In genomic region chr15:22282794-22283533, GRCh38 we compare ENCODE assay signal across 8 cellular contexts.
DNase-seq lines count a peak whose midpoint lies in the region; ATAC-seq and TF ChIP-seq lines count a peak whose summit lies in the region.
"Not testable (repeated sequence)": the region's sequence is repeated elsewhere in the genome, so short reads cannot be mapped to it uniquely, and the experiment has no call there.

No MANE protein-coding gene starts in this region.

- H3K27ac Mint-ChIP-seq in activated CD4-positive, alpha-beta T cell treated with anti-CD3 and anti-CD28 coated beads, Interleukin-2, amount 10 ng/mL, durations not matched to agents 24 days and 14 days; activated naive CD8-positive, alpha-beta T cell treated with anti-CD3 and anti-CD28 coated beads, Interleukin-2, amount 50 U/mL, for 24 hours: not testable (repeated sequence)

- not testable (repeated sequence) for TF ChIP-seq CTCF in GM13976 (IDR thresholded peaks at IDR 0.05; ENCODE audit: borderline replicate concordance, control extremely low read depth, extremely low read depth, insufficient read depth, missing control alignments)

- in situ Hi-C loops in GM13976 (cut with MboI; ENCODE audit: low sequenced_read_pairs, unreplicated experiment): not testable (repeated sequence)

- DNase-seq in GM13976 (ENCODE audit: low spot score): peak; percentile 18
- DNase-seq in activated CD4-positive, alpha-beta T cell treated with anti-CD3 and anti-CD28 coated beads, Interleukin-2, amount 10 ng/mL, durations not matched to agents 24 days and 14 days: peak; percentile 60
- not testable (repeated sequence) for DNase-seq in activated naive CD8-positive, alpha-beta T cell treated with anti-CD3 and anti-CD28 coated beads, Interleukin-2, amount 50 U/mL, for 24 hours
- peak; percentile 44 for DNase-seq in stimulated activated CD4-positive, alpha-beta T cell treated with anti-CD3 and anti-CD28 coated beads, Interleukin-15, amount 100 ng/mL, for 24 hours

- intact Hi-C loops in activated CD4-positive, alpha-beta T cell treated with anti-CD3 and anti-CD28 coated beads, Interleukin-2, amount 10 ng/mL, durations not matched to agents 24 days and 14 days (cut with micrococcal nuclease): not testable (repeated sequence)

- H3K27me3 Mint-ChIP-seq in activated CD4-positive, alpha-beta T cell treated with anti-CD3 and anti-CD28 coated beads, Interleukin-2, amount 10 ng/mL, durations not matched to agents 24 days and 14 days; activated naive CD8-positive, alpha-beta T cell treated with anti-CD3 and anti-CD28 coated beads, Interleukin-2, amount 50 U/mL, for 24 hours: not testable (repeated sequence)

- not testable (repeated sequence) for H3K4me3 Mint-ChIP-seq in activated CD4-positive, alpha-beta T cell treated with anti-CD3 and anti-CD28 coated beads, Interleukin-2, amount 10 ng/mL, durations not matched to agents 24 days and 14 days; activated naive CD8-positive, alpha-beta T cell treated with anti-CD3 and anti-CD28 coated beads, Interleukin-2, amount 50 U/mL, for 24 hours

- H3K4me1 Mint-ChIP-seq in activated CD4-positive, alpha-beta T cell treated with anti-CD3 and anti-CD28 coated beads, Interleukin-2, amount 10 ng/mL, durations not matched to agents 24 days and 14 days; activated naive CD8-positive, alpha-beta T cell treated with anti-CD3 and anti-CD28 coated beads, Interleukin-2, amount 50 U/mL, for 24 hours: not testable (repeated sequence)

- ATAC-seq in GM19397 (IDR thresholded peaks at IDR 0.05; ENCODE audit: unreplicated experiment) (peak; percentile 37), HG02588 (IDR thresholded peaks at IDR 0.05; ENCODE audit: unreplicated experiment) (peak; percentile 54), HG02973 (IDR thresholded peaks at IDR 0.05; ENCODE audit: unreplicated experiment) (peak; percentile 58), HG03442 (IDR thresholded peaks at IDR 0.05; ENCODE audit: unreplicated experiment) (peak; percentile 40)
- peak; percentile 61 for ATAC-seq in activated naive CD8-positive, alpha-beta T cell treated with anti-CD3 and anti-CD28 coated beads, Interleukin-2, amount 50 U/mL, for 24 hours

- H3K9me3 Mint-ChIP-seq in activated CD4-positive, alpha-beta T cell treated with anti-CD3 and anti-CD28 coated beads, Interleukin-2, amount 10 ng/mL, durations not matched to agents 24 days and 14 days; activated naive CD8-positive, alpha-beta T cell treated with anti-CD3 and anti-CD28 coated beads, Interleukin-2, amount 50 U/mL, for 24 hours: not testable (repeated sequence)

- not testable (repeated sequence) for H3K36me3 Mint-ChIP-seq in activated CD4-positive, alpha-beta T cell treated with anti-CD3 and anti-CD28 coated beads, Interleukin-2, amount 10 ng/mL, durations not matched to agents 24 days and 14 days (ENCODE audit: low read depth); activated naive CD8-positive, alpha-beta T cell treated with anti-CD3 and anti-CD28 coated beads, Interleukin-2, amount 50 U/mL, for 24 hours (ENCODE audit: low read depth)
